ENCODE assay signal across 9 cellular contexts in genomic region chr5:143413964-143414669, GRCh38. TPM values are rescaled to one million over a fixed set of nuclear protein-coding genes. Genes with fewer than 3 reads are reported as not detected.
DNase-seq lines count a peak whose midpoint lies in the region; ATAC-seq and TF ChIP-seq lines count a peak whose summit lies in the region.
"Had no signal": no experiment of that assay in that cellular context is flagged by ENCODE, and none has a peak within 500 bp of the region (broad histone marks: within the 10 kb centered on the region; RNA-seq: fewer than 3 reads in every experiment).

No MANE protein-coding gene starts in this region.

- H3K4me3 Mint-ChIP-seq in activated naive CD4-positive, alpha-beta T cell treated with anti-CD3 and anti-CD28 coated beads for 36 hours: no peak overlapping the region

- H3K9me3 Mint-ChIP-seq in activated naive CD4-positive, alpha-beta T cell treated with anti-CD3 and anti-CD28 coated beads for 36 hours: no peaks in the 10 kb centered on the region

- H3K4me1 ChIP-seq in DOHH2 (ENCODE audit: control insufficient read depth, low read length): peaks cover 100% of the 10 kb centered on the region
- H3K4me1 ChIP-seq in Peyer's patch: peaks cover 0 to 15% (median 2%) of the 10 kb centered on the region in 4 donors

- no peaks in the 10 kb centered on the region for H3K9me2 ChIP-seq in DOHH2 (replicated peaks; ENCODE audit: control insufficient read depth, low read length)

- DNase-seq in Peyer's patch (peak in 2 of 3 donors; percentile 32 to 57), NCI-H1930 (lab: John Stamatoyannopoulos, UW) (no peak), GOT3 (lab: John Stamatoyannopoulos, UW) (no peak)
- no peak for DNase-seq in activated CD8-positive, alpha-beta memory T cell treated with anti-CD3 and anti-CD28 coated beads, Interleukin-2, amount 50 U/mL, for 48 hours
- no peak for DNase-seq in activated naive CD4-positive, alpha-beta T cell treated with anti-CD3 and anti-CD28 coated beads for 36 hours
- DNase-seq: hypothalamus had no signal

- peak; percentile 85 for ATAC-seq in GM19324 (IDR thresholded peaks at IDR 0.05; ENCODE audit: low FRiP score, unreplicated experiment)
- ATAC-seq in HG02943 (IDR thresholded peaks at IDR 0.05; ENCODE audit: low read depth, unreplicated experiment): peak; percentile 88

- H3K27ac Mint-ChIP-seq in activated naive CD4-positive, alpha-beta T cell treated with anti-CD3 and anti-CD28 coated beads for 36 hours: no peak overlapping the region

- H3K27ac ChIP-seq in DOHH2 (ENCODE audit: low read depth, low read length) (peak overlapping the region; percentile 90), Peyer's patch (no peak overlapping the region)

- H3K4me2 ChIP-seq in DOHH2 (ENCODE audit: low read length): peak overlapping the region; percentile 85

- H3K4me3 ChIP-seq in DOHH2 (ENCODE audit: low read length) (peak overlapping the region; percentile 63), Peyer's patch (no peak overlapping the region)

- TF ChIP-seq CTCF in DOHH2 (IDR thresholded peaks at IDR 0.05; ENCODE audit: low read depth, low read length, poor library complexity, severe bottlenecking) (peak; percentile 32), Peyer's patch (IDR thresholded peaks at IDR 0.05) (no peak)

- peaks cover 100% of the 10 kb centered on the region for H3K79me2 ChIP-seq in DOHH2 (ENCODE audit: control insufficient read depth, low read length)

- no peak for TF ChIP-seq POLR2A in Peyer's patch (IDR thresholded peaks at IDR 0.05)

- H3K27me3 Mint-ChIP-seq in activated naive CD4-positive, alpha-beta T cell treated with anti-CD3 and anti-CD28 coated beads for 36 hours (ENCODE audit: low read depth): no peaks in the 10 kb centered on the region

- H4K20me1 ChIP-seq in DOHH2 (ENCODE audit: control insufficient read depth, insufficient read depth, low read depth, low read length): no peaks in the 10 kb centered on the region

- peaks cover 14% of the 10 kb centered on the region for H3K4me1 Mint-ChIP-seq in activated naive CD4-positive, alpha-beta T cell treated with anti-CD3 and anti-CD28 coated beads for 36 hours (ENCODE audit: low read depth)

- H3K36me3 Mint-ChIP-seq in activated naive CD4-positive, alpha-beta T cell treated with anti-CD3 and anti-CD28 coated beads for 36 hours (ENCODE audit: low read depth): no peaks in the 10 kb centered on the region

- intact Hi-C loops in activated naive CD4-positive, alpha-beta T cell treated with anti-CD3 and anti-CD28 coated beads for 36 hours (cut with micrococcal nuclease): no loop called here

- H3K27me3 ChIP-seq in DOHH2 (ENCODE audit: control insufficient read depth, low read length) (no peaks in the 10 kb centered on the region), Peyer's patch (no peaks in the 10 kb centered on the region)

- no peaks in the 10 kb centered on the region for H3K9me3 ChIP-seq in DOHH2 (ENCODE audit: control insufficient read depth, insufficient read depth, low read length)
- no peaks in the 10 kb centered on the region for H3K9me3 ChIP-seq in Peyer's patch

- CTCF ChIA-PET in activated naive CD4-positive, alpha-beta T cell treated with anti-CD3 and anti-CD28 coated beads for 36 hours (lab: Charles Lee): interaction anchor here (1.1 kb wide), 1 partner anchor 17 kb away, joined by 4 read pairs; no protein-coding TSS in a partner anchor

- peaks cover 39% of the 10 kb centered on the region for H3F3A ChIP-seq in DOHH2 (ENCODE audit: control insufficient read depth, insufficient read depth)

- H3K36me3 ChIP-seq in DOHH2 (ENCODE audit: control insufficient read depth, low read length) (peaks cover 62% of the 10 kb centered on the region), Peyer's patch (no peaks in the 10 kb centered on the region)

RNA-seq across cellular contexts. Expression of gene NR3C1, which starts 10.6 kb away (rescaled TPM):
- total RNA-seq in Peyer's patch: 10 to 100 TPM; 29.7 to 79.2 (median 38.9) TPM
- total RNA-seq in activated naive CD4-positive, alpha-beta T cell treated with anti-CD3 and anti-CD28 coated beads for 36 hours: 10 to 100 TPM; 41.8 to 42.9 TPM

Comparison
In these comparisons a context has a peak if more than half of its experiments do, and no peak if none do; other contexts are left out.
1. DNase-seq: peak in Peyer's patch (2 of 3); none in NCI-H1930 (0 of 2), GOT3 (single experiment), activated CD8-positive, alpha-beta memory T cell treated with anti-CD3 and anti-CD28 coated beads, Interleukin-2, amount 50 U/mL, for 48 hours (single experiment) and activated naive CD4-positive, alpha-beta T cell treated with anti-CD3 and anti-CD28 coated beads for 36 hours (single experiment).